15 cellular contexts compared by ENCODE assay signal in genomic region chr20:43762911-43763310, GRCh38. TPM values are rescaled to one million over a fixed set of nuclear protein-coding genes. Genes with fewer than 3 reads are reported as not detected.
A peak's percentile ranks its signal among the peaks of the same experiment; 100 is the strongest.
DNase-seq lines count a peak whose midpoint lies in the region; ATAC-seq and TF ChIP-seq lines count a peak whose summit lies in the region.
"Had no signal": no experiment of that assay in that cellular context is flagged by ENCODE, and none has a peak within 500 bp of the region (broad histone marks: within the 10 kb centered on the region; RNA-seq: fewer than 3 reads in every experiment).

No MANE protein-coding gene starts in this region.

- H2AFZ ChIP-seq in neural progenitor cell (replicated peaks) = no peak overlapping the region
- H2AFZ ChIP-seq: GM23248 had no signal

- TF ChIP-seq EP300 in esophagus muscularis mucosa (IDR thresholded peaks at IDR 0.05) = no peak

- H3K36me3 ChIP-seq in esophagus muscularis mucosa (no peaks in the 10 kb centered on the region), neural progenitor cell (no peaks in the 10 kb centered on the region)

- H4K20me1 ChIP-seq in neural progenitor cell (ENCODE audit: low read depth) = no peaks in the 10 kb centered on the region

- no peak overlapping the region for H3K4me3 Mint-ChIP-seq in neural progenitor cell
- H3K4me3 Mint-ChIP-seq: CD14-positive monocyte; CD8-positive, alpha-beta T cell had no signal

- intact Hi-C loops in esophagus muscularis mucosa (cut with DNase I) = no loop called here

- H3K79me2 ChIP-seq in neural progenitor cell (ENCODE audit: low read depth) = no peaks in the 10 kb centered on the region

- H3K36me3 Mint-ChIP-seq in neural progenitor cell = no peaks in the 10 kb centered on the region
- H3K36me3 Mint-ChIP-seq: CD14-positive monocyte; CD8-positive, alpha-beta T cell had no signal

- peaks cover 2% of the 10 kb centered on the region for H3K27me3 Mint-ChIP-seq in neural progenitor cell (ENCODE audit: insufficient read depth, low read depth)

- 83% methylated on average over 4 of the region's 7 CpGs for WGBS in esophagus muscularis mucosa

- H3K4me2 ChIP-seq in neural progenitor cell = no peak overlapping the region
- H3K4me2 ChIP-seq: A549 had no signal

- POLR2A ChIA-PET in AG04450 (lab: Yijun Ruan, JAX) = no interaction called here

- no peak for TF ChIP-seq POLR2A in esophagus muscularis mucosa (IDR thresholded peaks at IDR 0.05; ENCODE audit: low read depth)

- H3K27ac Mint-ChIP-seq in neural progenitor cell = peak overlapping the region; percentile 59
- H3K27ac Mint-ChIP-seq: CD14-positive monocyte; CD8-positive, alpha-beta T cell had no signal

- CTCF ChIA-PET in AG04450 (lab: Charles Lee) = interaction anchor here (1.2 kb wide), 1 partner anchor 13 kb away, joined by 6 read pairs; no protein-coding TSS in a partner anchor

- no peak overlapping the region for H3K9ac ChIP-seq in neural progenitor cell
- H3K9ac ChIP-seq: GM23248 had no signal

- H3F3A ChIP-seq in neural progenitor cell (ENCODE audit: low read depth) = no peaks in the 10 kb centered on the region

- H3K27ac ChIP-seq in AG04450 (ENCODE audit: low read depth, low read length) = peak overlapping the region; percentile 11
- peak overlapping the region; percentile 71 to 77 (median 72) for H3K27ac ChIP-seq in esophagus muscularis mucosa (replicated peaks in 1 of 4)
- H3K27ac ChIP-seq in neural progenitor cell = no peak overlapping the region
- H3K27ac ChIP-seq: A549, GM23248 had no signal

- no peak for ATAC-seq in GM18867 (IDR thresholded peaks at IDR 0.05; ENCODE audit: unreplicated experiment)
- ATAC-seq: A549; CD8-positive, alpha-beta T cell; GM12878 had no signal

- no peaks in the 10 kb centered on the region for H3K9me3 Mint-ChIP-seq in neural progenitor cell
- H3K9me3 Mint-ChIP-seq: CD8-positive, alpha-beta T cell had no signal

- no peak overlapping the region for H3K4me3 ChIP-seq in AG04450 (ENCODE audit: low read depth, low read length)
- no peak overlapping the region for H3K4me3 ChIP-seq in esophagus muscularis mucosa
- H3K4me3 ChIP-seq in neural progenitor cell = no peak overlapping the region
- H3K4me3 ChIP-seq: A549, GM12878, GM23248 had no signal

- H3K9me3 ChIP-seq in AG04450 (ENCODE audit: control insufficient read depth, insufficient read depth, low read length) = no peaks in the 10 kb centered on the region; the same call in 1 of the 2 replicates
- no peaks in the 10 kb centered on the region for H3K9me3 ChIP-seq in esophagus muscularis mucosa
- no peaks in the 10 kb centered on the region for H3K9me3 ChIP-seq in neural progenitor cell (ENCODE audit: low read depth)
- H3K9me3 ChIP-seq: A549 had no signal

- H3K27me3 ChIP-seq in AG04450 (ENCODE audit: control insufficient read depth, insufficient read depth, low read length) (peaks cover 3% of the 10 kb centered on the region), esophagus muscularis mucosa (no peaks in the 10 kb centered on the region), neural progenitor cell (no peaks in the 10 kb centered on the region)

- H3K4me1 ChIP-seq in esophagus muscularis mucosa = peaks cover 11 to 54% (median 38%) of the 10 kb centered on the region in 4 donors
- H3K4me1 ChIP-seq in neural progenitor cell = peaks cover 12% of the 10 kb centered on the region
- H3K4me1 ChIP-seq: A549 had no signal

- TF ChIP-seq CTCF in AG04450 (IDR thresholded peaks at IDR 0.05; ENCODE audit: low read depth, low read length) (no peak), esophagus muscularis mucosa (IDR thresholded peaks at IDR 0.05) (no peak), neural progenitor cell (IDR thresholded peaks at IDR 0.05) (no peak)

- no peak for DNase-seq in AG04450 (ENCODE audit: low read depth, low spot score)
- peak; percentile 96 for DNase-seq in G401 (ENCODE audit: low spot score)
- DNase-seq in esophagus muscularis mucosa (ENCODE audit: extremely low spot score) = no peak
- DNase-seq in neural progenitor cell (ENCODE audit: low spot score) = no peak
- no peak for DNase-seq in DMS153 treated with DMSO at 0.1 percent for 48 hours (lab: John Stamatoyannopoulos, UW; ENCODE audit: unreplicated experiment)
- DNase-seq: CD8-positive, alpha-beta T cell; COR-L47; GM23248; IMR-90 had no signal

- in situ Hi-C loops in G401 (cut with HindIII; ENCODE audit: low sequenced_read_pairs) = no loop called here

- H3K4me1 Mint-ChIP-seq in neural progenitor cell = peaks cover 50% of the 10 kb centered on the region
- H3K4me1 Mint-ChIP-seq: CD14-positive monocyte had no signal

RNA-seq across cellular contexts. Expression of gene GTSF1L, which starts 36.1 kb away (rescaled TPM):
- not detected in 2 replicates for polyA plus RNA-seq in AG04450 (2011; rRNA removed)
- polyA minus RNA-seq in AG04450 (2011; rRNA and poly(A)+ RNA removed) = not detected in 2 replicates
- not detected in 2 replicates for total RNA-seq in G401 (2014; rRNA removed; shearing (Covaris generic))
- total RNA-seq in esophagus muscularis mucosa (not detected), neural progenitor cell (ENCODE audit: low replicate concordance) (not detected in 2 replicates)
- total RNA-seq: CD8-positive, alpha-beta T cell; Daoy; GM23248; IMR-90 had no signal
- polyA plus RNA-seq: A549, BJ, CD14-positive monocyte, GM23248, IMR-90 had no signal
